Comparison of ENCODE assay signal across 1 cellular context in the genomic region with DNA sequence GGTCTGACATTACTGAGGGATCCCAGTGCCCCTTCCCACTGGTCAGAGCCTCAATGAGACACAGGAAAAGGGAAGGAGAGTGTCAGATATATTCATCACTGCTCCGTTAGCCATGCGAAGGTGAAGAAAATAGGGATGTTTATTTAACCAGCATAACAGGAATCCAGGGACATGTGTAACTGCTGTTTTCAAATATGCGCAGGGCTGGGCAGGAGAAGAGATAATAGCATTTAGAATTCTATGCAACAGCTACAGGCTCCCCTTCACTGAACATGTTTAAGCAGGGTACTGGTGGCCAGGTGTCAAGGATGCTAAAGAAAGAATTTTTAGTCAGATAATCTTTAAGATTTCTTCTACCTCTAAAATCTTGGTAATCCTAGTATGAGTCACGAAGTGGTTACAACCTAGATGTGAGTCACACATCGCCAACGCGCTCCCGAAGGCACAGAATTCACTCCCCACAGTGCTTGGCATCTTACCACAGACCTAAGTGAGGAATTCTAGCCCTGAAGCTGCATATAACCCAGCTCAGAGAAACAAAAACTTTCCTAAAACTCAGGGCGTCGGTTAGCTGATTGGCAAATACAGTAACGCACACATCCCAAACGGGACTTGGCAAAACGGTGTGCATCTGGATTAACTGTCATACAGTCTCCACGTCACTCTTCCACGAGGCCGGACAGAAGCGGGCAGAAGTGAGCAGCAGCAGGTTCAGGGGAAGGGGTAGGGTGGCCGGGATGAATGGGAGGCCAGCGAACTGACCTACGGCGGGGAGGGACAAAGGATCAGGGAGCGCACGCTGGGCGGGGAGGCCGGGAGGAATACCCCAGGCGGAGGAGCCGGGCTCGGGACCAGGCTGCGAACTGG.
A peak's percentile ranks its signal among the peaks of the same experiment; 100 is the strongest.
TF ChIP-seq lines count a peak whose summit lies in the region.

No MANE protein-coding gene starts in this region.

TF ChIP-seq in K562, 482 proteins besides CTCF, POLR2A, EP300 and RAD21 (continued from another document and continues in another):
- TF ChIP-seq RERE (CRISPR knock-in tag; IDR thresholded peaks at IDR 0.05; ENCODE audit: borderline replicate concordance), result no peak
- no peak for TF ChIP-seq HDAC6 (IDR thresholded peaks at IDR 0.05; ENCODE audit: low read depth, low read length)
- TF ChIP-seq, protein P1, sequence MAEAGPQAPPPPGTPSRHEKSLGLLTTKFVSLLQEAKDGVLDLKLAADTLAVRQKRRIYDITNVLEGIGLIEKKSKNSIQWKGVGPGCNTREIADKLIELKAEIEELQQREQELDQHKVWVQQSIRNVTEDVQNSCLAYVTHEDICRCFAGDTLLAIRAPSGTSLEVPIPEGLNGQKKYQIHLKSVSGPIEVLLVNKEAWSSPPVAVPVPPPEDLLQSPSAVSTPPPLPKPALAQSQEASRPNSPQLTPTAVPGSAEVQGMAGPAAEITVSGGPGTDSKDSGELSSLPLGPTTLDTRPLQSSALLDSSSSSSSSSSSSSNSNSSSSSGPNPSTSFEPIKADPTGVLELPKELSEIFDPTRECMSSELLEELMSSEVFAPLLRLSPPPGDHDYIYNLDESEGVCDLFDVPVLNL (CRISPR knock-in tag; IDR thresholded peaks at IDR 0.05; ENCODE audit: low read depth), result no peak
- TF ChIP-seq ZFP1 (CRISPR knock-in tag; IDR thresholded peaks at IDR 0.05), result no peak
- TF ChIP-seq, protein P2, sequence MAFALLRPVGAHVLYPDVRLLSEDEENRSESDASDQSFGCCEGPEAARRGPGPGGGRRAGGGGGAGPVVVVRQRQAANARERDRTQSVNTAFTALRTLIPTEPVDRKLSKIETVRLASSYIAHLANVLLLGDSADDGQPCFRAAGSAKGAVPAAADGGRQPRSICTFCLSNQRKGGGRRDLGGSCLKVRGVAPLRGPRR (CRISPR knock-in tag; IDR thresholded peaks at IDR 0.05), result no peak
- TF ChIP-seq SP1 (CRISPR knock-in tag; IDR thresholded peaks at IDR 0.05), result peak; percentile 40; the same call in 1 of the 2 replicates
- TF ChIP-seq ETV5 (CRISPR knock-in tag; IDR thresholded peaks at IDR 0.05; ENCODE audit: low read depth), result no peak
- TF ChIP-seq, protein P3, sequence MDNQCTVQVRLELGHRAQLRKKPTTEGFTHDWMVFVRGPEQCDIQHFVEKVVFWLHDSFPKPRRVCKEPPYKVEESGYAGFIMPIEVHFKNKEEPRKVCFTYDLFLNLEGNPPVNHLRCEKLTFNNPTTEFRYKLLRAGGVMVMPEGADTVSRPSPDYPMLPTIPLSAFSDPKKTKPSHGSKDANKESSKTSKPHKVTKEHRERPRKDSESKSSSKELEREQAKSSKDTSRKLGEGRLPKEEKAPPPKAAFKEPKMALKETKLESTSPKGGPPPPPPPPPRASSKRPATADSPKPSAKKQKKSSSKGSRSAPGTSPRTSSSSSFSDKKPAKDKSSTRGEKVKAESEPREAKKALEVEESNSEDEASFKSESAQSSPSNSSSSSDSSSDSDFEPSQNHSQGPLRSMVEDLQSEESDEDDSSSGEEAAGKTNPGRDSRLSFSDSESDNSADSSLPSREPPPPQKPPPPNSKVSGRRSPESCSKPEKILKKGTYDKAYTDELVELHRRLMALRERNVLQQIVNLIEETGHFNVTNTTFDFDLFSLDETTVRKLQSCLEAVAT (IDR thresholded peaks at IDR 0.05), result peak in 1 of 2 experiments; percentile 39; a peak in 1 of 4 replicates
- no peak for TF ChIP-seq ETS1 (conservative IDR thresholded peaks at IDR 0.05; ENCODE audit: control insufficient read depth, low read depth, low read length)
- no peak for TF ChIP-seq GATA2 (CRISPR knock-in tag; IDR thresholded peaks at IDR 0.05)
- TF ChIP-seq SRF (CRISPR knock-in tag; IDR thresholded peaks at IDR 0.05), result no peak
- TF ChIP-seq ZNF3 (CRISPR knock-in tag; IDR thresholded peaks at IDR 0.05), result no peak
- TF ChIP-seq STAT5A (IDR thresholded peaks at IDR 0.05; ENCODE audit: borderline replicate concordance, low read length), result no peak
- TF ChIP-seq TCF7L2 (IDR thresholded peaks at IDR 0.05; ENCODE audit: low read depth, low read length), result no peak
- TF ChIP-seq C11orf30 (IDR thresholded peaks at IDR 0.05; ENCODE audit: low read depth), result no peak
- TF ChIP-seq RBM22 (IDR thresholded peaks at IDR 0.05; ENCODE audit: low read depth, low read length, poor library complexity, severe bottlenecking), result no peak
- no peak for TF ChIP-seq TEAD2 (tag; IDR thresholded peaks at IDR 0.05)
- no peak for TF ChIP-seq ZNF165 (CRISPR knock-in tag; IDR thresholded peaks at IDR 0.05; ENCODE audit: borderline replicate concordance)
- no peak for TF ChIP-seq DACH1 (IDR thresholded peaks at IDR 0.05; ENCODE audit: partially characterized antibody)
- TF ChIP-seq NONO (IDR thresholded peaks at IDR 0.05; ENCODE audit: low read depth in 2 of 2, low read length in 1 of 2), result no peak
- TF ChIP-seq ZBTB40 (IDR thresholded peaks at IDR 0.05), result peak; percentile 42; the same call in 1 of the 2 replicates
- no peak for TF ChIP-seq ZBTB40 (CRISPR knock-in tag; IDR thresholded peaks at IDR 0.05)
- TF ChIP-seq KHSRP (IDR thresholded peaks at IDR 0.05), result no peak
- TF ChIP-seq MXI1 (IDR thresholded peaks at IDR 0.05; ENCODE audit: low read depth, low read length), result no peak
- peak; percentile 92 for TF ChIP-seq FOSL1 (tag; conservative IDR thresholded peaks at IDR 0.05)
- TF ChIP-seq DPF2 (IDR thresholded peaks at IDR 0.05), result peak; percentile 84
- TF ChIP-seq ARID1B (IDR thresholded peaks at IDR 0.05), result peak; percentile 60
- TF ChIP-seq, protein P4, sequence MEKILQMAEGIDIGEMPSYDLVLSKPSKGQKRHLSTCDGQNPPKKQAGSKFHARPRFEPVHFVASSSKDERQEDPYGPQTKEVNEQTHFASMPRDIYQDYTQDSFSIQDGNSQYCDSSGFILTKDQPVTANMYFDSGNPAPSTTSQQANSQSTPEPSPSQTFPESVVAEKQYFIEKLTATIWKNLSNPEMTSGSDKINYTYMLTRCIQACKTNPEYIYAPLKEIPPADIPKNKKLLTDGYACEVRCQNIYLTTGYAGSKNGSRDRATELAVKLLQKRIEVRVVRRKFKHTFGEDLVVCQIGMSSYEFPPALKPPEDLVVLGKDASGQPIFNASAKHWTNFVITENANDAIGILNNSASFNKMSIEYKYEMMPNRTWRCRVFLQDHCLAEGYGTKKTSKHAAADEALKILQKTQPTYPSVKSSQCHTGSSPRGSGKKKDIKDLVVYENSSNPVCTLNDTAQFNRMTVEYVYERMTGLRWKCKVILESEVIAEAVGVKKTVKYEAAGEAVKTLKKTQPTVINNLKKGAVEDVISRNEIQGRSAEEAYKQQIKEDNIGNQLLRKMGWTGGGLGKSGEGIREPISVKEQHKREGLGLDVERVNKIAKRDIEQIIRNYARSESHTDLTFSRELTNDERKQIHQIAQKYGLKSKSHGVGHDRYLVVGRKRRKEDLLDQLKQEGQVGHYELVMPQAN (IDR thresholded peaks at IDR 0.05; ENCODE audit: borderline replicate concordance), result peak; percentile 85; the same call in 1 of the 2 replicates
- TF ChIP-seq ELK3 (CRISPR knock-in tag; IDR thresholded peaks at IDR 0.05), result no peak
- TF ChIP-seq KAT8 (IDR thresholded peaks at IDR 0.05; ENCODE audit: low read depth), result no peak
- no peak for TF ChIP-seq BRD4 (IDR thresholded peaks at IDR 0.05)
- TF ChIP-seq EP400 (IDR thresholded peaks at IDR 0.05), result 0 out of 2 replicates have a peak, but pooled peaks have one; percentile 20
- no peak for TF ChIP-seq ERF (CRISPR knock-in tag; IDR thresholded peaks at IDR 0.05)
